ENCODE assay signal across 23 cellular contexts in the genomic region with DNA sequence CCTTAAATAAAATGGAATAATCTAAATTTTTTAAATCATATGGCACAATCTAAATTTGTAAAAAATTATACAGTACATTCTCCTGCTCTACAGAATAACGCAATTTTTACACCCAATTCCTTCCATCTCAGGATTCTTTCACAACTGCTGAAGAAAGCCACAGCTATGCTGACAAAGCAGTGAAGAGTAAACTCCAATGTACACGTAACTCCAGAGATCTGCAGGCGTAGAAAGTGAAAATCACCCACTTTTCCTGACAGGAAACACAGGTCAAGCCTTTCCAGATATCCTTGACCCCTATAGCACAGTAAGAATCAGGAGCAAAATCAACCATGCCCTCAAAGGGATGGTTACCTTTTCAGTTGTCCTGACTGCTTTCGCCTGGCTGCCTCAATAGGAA. TPM values are rescaled to one million over a fixed set of nuclear protein-coding genes. Genes with fewer than 3 reads are reported as not detected.
"Had no signal": no experiment of that assay in that cellular context is flagged by ENCODE, and none has a peak within 500 bp of the region (broad histone marks: within the 10 kb centered on the region; RNA-seq: fewer than 3 reads in every experiment).

No MANE protein-coding gene starts in this region.

- ATAC-seq: activated CD8-positive, alpha-beta T cell treated with anti-CD3 and anti-CD28 coated beads for 36 hours; body of pancreas; left lobe of liver; psoas muscle; right lobe of liver; stimulated activated naive CD8-positive, alpha-beta T cell treated with anti-CD3 and anti-CD28 coated beads, Interleukin-15, amount 100 ng/mL, for 72 hours; T-cell had no signal

- DNase-seq: activated B cell treated with CpG ODN at 0.5 μM for 24 hours; activated CD4-positive, alpha-beta T cell treated with anti-CD3 and anti-CD28 coated beads for 48 hours; activated CD8-positive, alpha-beta T cell treated with anti-CD3 and anti-CD28 coated beads for 36 hours; activated naive CD4-positive, alpha-beta T cell treated with Interleukin-2 at 50 U/mL for 16 hours; activated naive CD8-positive, alpha-beta T cell treated with anti-CD3 and anti-CD28 coated beads, Interleukin-2, amount 10 ng/mL, durations not matched to agents 7 days and 5 days; activated T-cell treated with anti-CD3 and anti-CD28 coated beads, Interleukin-2, amount 50 U/mL, for 1 hour; body of pancreas; cerebellar nuclear complex; effector CD8-positive, alpha-beta T cell; islet precursor cell; psoas muscle; right lobe of liver; SK-N-SH; small intestine; stimulated activated CD4-positive, alpha-beta T cell treated with anti-CD3 and anti-CD28 coated beads, Interleukin-4, amount 100 ng/mL, for 1 hour; stimulated activated naive CD8-positive, alpha-beta T cell treated with anti-CD3 and anti-CD28 coated beads, Interleukin-15, amount 100 ng/mL, for 72 hours; T-cell; trophoblast cell had no signal

- H3K27ac ChIP-seq: body of pancreas, esophagus muscularis mucosa, psoas muscle, right lobe of liver had no signal

- H3K9ac ChIP-seq: SK-N-SH had no signal

- H3K4me1 ChIP-seq: body of pancreas, psoas muscle, right lobe of liver had no signal

- H3K4me1 Mint-ChIP-seq: activated B cell treated with CpG ODN at 0.5 μM for 24 hours; activated naive CD8-positive, alpha-beta T cell treated with anti-CD3 and anti-CD28 coated beads, Interleukin-2, amount 10 ng/mL, durations not matched to agents 7 days and 5 days; stimulated activated naive CD8-positive, alpha-beta T cell treated with anti-CD3 and anti-CD28 coated beads, Interleukin-15, amount 100 ng/mL, for 72 hours; T-cell had no signal

- H3K4me3 Mint-ChIP-seq: activated B cell treated with CpG ODN at 0.5 μM for 24 hours; activated CD8-positive, alpha-beta T cell treated with anti-CD3 and anti-CD28 coated beads for 36 hours; activated naive CD8-positive, alpha-beta T cell treated with anti-CD3 and anti-CD28 coated beads, Interleukin-2, amount 10 ng/mL, durations not matched to agents 7 days and 5 days; dendritic cell treated with granulocyte-macrophage colony-stimulating factor and Interleukin-4, amounts not matched to agents 40 ng/mL and 50 ng/mL, for 4 days; neural crest cell; stimulated activated naive CD8-positive, alpha-beta T cell treated with anti-CD3 and anti-CD28 coated beads, Interleukin-15, amount 100 ng/mL, for 72 hours; T-cell had no signal

- H3K27me3 Mint-ChIP-seq: activated B cell treated with CpG ODN at 0.5 μM for 24 hours; activated CD8-positive, alpha-beta T cell treated with anti-CD3 and anti-CD28 coated beads for 36 hours; activated naive CD8-positive, alpha-beta T cell treated with anti-CD3 and anti-CD28 coated beads, Interleukin-2, amount 10 ng/mL, durations not matched to agents 7 days and 5 days; dendritic cell treated with granulocyte-macrophage colony-stimulating factor and Interleukin-4, amounts not matched to agents 40 ng/mL and 50 ng/mL, for 4 days; stimulated activated naive CD8-positive, alpha-beta T cell treated with anti-CD3 and anti-CD28 coated beads, Interleukin-15, amount 100 ng/mL, for 72 hours; T-cell had no signal

- H3K27ac Mint-ChIP-seq: activated B cell treated with CpG ODN at 0.5 μM for 24 hours; activated CD8-positive, alpha-beta T cell treated with anti-CD3 and anti-CD28 coated beads for 36 hours; activated naive CD8-positive, alpha-beta T cell treated with anti-CD3 and anti-CD28 coated beads, Interleukin-2, amount 10 ng/mL, durations not matched to agents 7 days and 5 days; activated T-helper 2 cell treated with anti-CD3 and anti-CD28 coated beads, Interferon-gamma antibody, Interleukin-2, Interleukin-4, amounts not matched to agents 10 μg/mL and 5 μg/mL and 100 μg/mL, durations not matched to agents 14 hours and 24 hours and 36 hours; dendritic cell treated with granulocyte-macrophage colony-stimulating factor and Interleukin-4, amounts not matched to agents 40 ng/mL and 50 ng/mL, for 4 days; stimulated activated naive CD8-positive, alpha-beta T cell treated with anti-CD3 and anti-CD28 coated beads, Interleukin-15, amount 100 ng/mL, for 72 hours; T-cell had no signal

- H3K36me3 Mint-ChIP-seq: activated naive CD8-positive, alpha-beta T cell treated with anti-CD3 and anti-CD28 coated beads, Interleukin-2, amount 10 ng/mL, durations not matched to agents 7 days and 5 days; T-cell had no signal

- H3K36me3 ChIP-seq: esophagus muscularis mucosa, right lobe of liver had no signal

- H3K9me3 Mint-ChIP-seq: activated B cell treated with CpG ODN at 0.5 μM for 24 hours; activated CD8-positive, alpha-beta T cell treated with anti-CD3 and anti-CD28 coated beads for 36 hours; activated naive CD8-positive, alpha-beta T cell treated with anti-CD3 and anti-CD28 coated beads, Interleukin-2, amount 10 ng/mL, durations not matched to agents 7 days and 5 days; dendritic cell treated with granulocyte-macrophage colony-stimulating factor and Interleukin-4, amounts not matched to agents 40 ng/mL and 50 ng/mL, for 4 days had no signal

- H3K27me3 ChIP-seq: esophagus muscularis mucosa, right lobe of liver had no signal

- H3K4me3 ChIP-seq: body of pancreas, psoas muscle, right lobe of liver had no signal

- H3K9me3 ChIP-seq: body of pancreas, esophagus muscularis mucosa, psoas muscle, right lobe of liver, SK-N-SH had no signal

RNA-seq across cellular contexts. Expression of a gene that starts 27.4 kb away (rescaled TPM):
- total RNA-seq: activated B cell treated with CpG ODN at 0.5 μM for 24 hours; activated CD8-positive, alpha-beta T cell treated with anti-CD3 and anti-CD28 coated beads for 36 hours; activated naive CD8-positive, alpha-beta T cell treated with anti-CD3 and anti-CD28 coated beads, Interleukin-2, amount 10 ng/mL, durations not matched to agents 7 days and 5 days; activated T-helper 2 cell treated with anti-CD3 and anti-CD28 coated beads, Interferon-gamma antibody, Interleukin-2, Interleukin-4, amounts not matched to agents 10 μg/mL and 5 μg/mL and 100 μg/mL, durations not matched to agents 14 hours and 24 hours and 36 hours had no signal
